ENCODE assay signal across 13 cellular contexts in the genomic region with DNA sequence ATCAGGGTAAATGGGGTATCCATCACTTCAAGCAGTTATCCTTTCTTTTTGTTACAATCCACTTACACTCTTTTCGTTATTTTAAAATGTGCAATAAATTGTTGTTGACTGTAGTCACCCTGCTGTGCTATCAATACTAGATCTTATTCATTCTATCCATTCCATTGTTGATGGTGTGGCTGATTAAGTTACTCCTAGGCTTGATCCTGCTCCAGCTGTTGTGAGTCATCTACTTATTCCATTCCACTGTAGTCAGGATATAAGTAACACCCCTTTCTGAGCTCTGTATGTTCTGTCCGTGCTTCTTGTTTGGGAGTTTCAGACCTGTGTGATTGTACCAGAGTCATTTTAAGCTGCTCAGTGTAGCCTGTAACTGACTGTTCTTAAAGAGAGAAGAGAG.
DNase-seq lines count a peak whose midpoint lies in the region; ATAC-seq and TF ChIP-seq lines count a peak whose summit lies in the region.
"Had no signal": no experiment of that assay in that cellular context is flagged by ENCODE, and none has a peak within 500 bp of the region (broad histone marks: within the 10 kb centered on the region; RNA-seq: fewer than 3 reads in every experiment).

No MANE protein-coding gene starts in this region.

- TF ChIP-seq CTCF in thyroid gland (IDR thresholded peaks at IDR 0.05) = no peak
- TF ChIP-seq CTCF in progenitor cell of endocrine pancreas (IDR thresholded peaks at IDR 0.05; ENCODE audit: unreplicated experiment) = no peak

- intact Hi-C loops in thyroid gland (cut with DNase I) = no loop called here

- no peak overlapping the region for H3K27ac ChIP-seq in thyroid gland
- H3K27ac ChIP-seq: 22Rv1 had no signal

- no peaks in the 10 kb centered on the region for H3K27me3 ChIP-seq in thyroid gland

- peaks cover 9% of the 10 kb centered on the region for H3K36me3 Mint-ChIP-seq in progenitor cell of endocrine pancreas (ENCODE audit: insufficient read depth)

- peak; percentile 4 for DNase-seq in NCI-H146 (lab: John Stamatoyannopoulos, UW)
- DNase-seq in NCI-H146 treated with DMSO at 0.1 percent for 48 hours (lab: John Stamatoyannopoulos, UW; ENCODE audit: unreplicated experiment) = no peak
- DNase-seq in fibroblast of the conjunctiva (ENCODE audit: low read depth) = peak; percentile 80
- DNase-seq in stromal cell of bone marrow (ENCODE audit: low read depth) = peak; percentile 83
- no peak for DNase-seq in mesenteric fat pad (ENCODE audit: low spot score)
- DNase-seq in thyroid gland = no peak
- no peak for DNase-seq in progenitor cell of endocrine pancreas (ENCODE audit: low spot score, unreplicated experiment)
- DNase-seq: hypothalamus; stimulated activated naive CD4-positive, alpha-beta T cell treated with Interleukin-2 at 50 U/mL for 16 hours had no signal

- no peaks in the 10 kb centered on the region for H3K9me3 Mint-ChIP-seq in progenitor cell of endocrine pancreas (ENCODE audit: low read depth)
- H3K9me3 Mint-ChIP-seq: activated T-helper 1 cell treated with anti-CD3 and anti-CD28 coated beads, Interleukin-12 subunit alpha, Interleukin-12 subunit beta, Interleukin-2, Interleukin-4 antibody, amounts not matched to agents 30 ng/mL and 10 ng/mL and 1 ng/mL, durations not matched to agents 14 hours and 24 hours and 36 hours; nephron had no signal

- no peaks in the 10 kb centered on the region for H3K4me1 Mint-ChIP-seq in progenitor cell of endocrine pancreas (ENCODE audit: low read depth)

- H3K4me3 Mint-ChIP-seq in progenitor cell of endocrine pancreas (ENCODE audit: low read depth) = no peak overlapping the region
- H3K4me3 Mint-ChIP-seq: activated T-helper 1 cell treated with anti-CD3 and anti-CD28 coated beads, Interleukin-12 subunit alpha, Interleukin-12 subunit beta, Interleukin-2, Interleukin-4 antibody, amounts not matched to agents 30 ng/mL and 10 ng/mL and 1 ng/mL, durations not matched to agents 14 hours and 24 hours and 36 hours; nephron had no signal

- peaks cover 0 to 7% of the 10 kb centered on the region in 2 donors for H3K36me3 ChIP-seq in thyroid gland

- H3K27ac Mint-ChIP-seq in progenitor cell of endocrine pancreas = no peak overlapping the region
- H3K27ac Mint-ChIP-seq: activated T-helper 1 cell treated with anti-CD3 and anti-CD28 coated beads, Interleukin-12 subunit alpha, Interleukin-12 subunit beta, Interleukin-2, Interleukin-4 antibody, amounts not matched to agents 30 ng/mL and 10 ng/mL and 1 ng/mL, durations not matched to agents 14 hours and 24 hours and 36 hours; nephron had no signal

- no peaks in the 10 kb centered on the region for H3K4me1 ChIP-seq in thyroid gland

- no peak overlapping the region for H3K4me3 ChIP-seq in thyroid gland (replicated peaks in 1 of 3)

- H3K27me3 Mint-ChIP-seq in progenitor cell of endocrine pancreas = no peaks in the 10 kb centered on the region

- H3K9me3 ChIP-seq in thyroid gland = no peaks in the 10 kb centered on the region

- 78 to 82% methylated on average over 2 of the region's 2 CpGs for WGBS in thyroid gland, 2 donors

- ATAC-seq in SK-N-SH treated with all-trans-retinoic acid at 6 μM for 48 hours = peak; percentile 99

- no peak for TF ChIP-seq POLR2A in thyroid gland (IDR thresholded peaks at IDR 0.05)

TF ChIP-seq in SK-N-SH treated with all-trans-retinoic acid at 6 μM for 48 hours, 23 proteins besides CTCF, POLR2A, EP300 and RAD21:
- no peak for TF ChIP-seq CSDC2 (CRISPR knock-in tag; IDR thresholded peaks at IDR 0.05)
- TF ChIP-seq RARB (CRISPR knock-in tag; IDR thresholded peaks at IDR 0.05) = no peak
- TF ChIP-seq, protein P1, sequence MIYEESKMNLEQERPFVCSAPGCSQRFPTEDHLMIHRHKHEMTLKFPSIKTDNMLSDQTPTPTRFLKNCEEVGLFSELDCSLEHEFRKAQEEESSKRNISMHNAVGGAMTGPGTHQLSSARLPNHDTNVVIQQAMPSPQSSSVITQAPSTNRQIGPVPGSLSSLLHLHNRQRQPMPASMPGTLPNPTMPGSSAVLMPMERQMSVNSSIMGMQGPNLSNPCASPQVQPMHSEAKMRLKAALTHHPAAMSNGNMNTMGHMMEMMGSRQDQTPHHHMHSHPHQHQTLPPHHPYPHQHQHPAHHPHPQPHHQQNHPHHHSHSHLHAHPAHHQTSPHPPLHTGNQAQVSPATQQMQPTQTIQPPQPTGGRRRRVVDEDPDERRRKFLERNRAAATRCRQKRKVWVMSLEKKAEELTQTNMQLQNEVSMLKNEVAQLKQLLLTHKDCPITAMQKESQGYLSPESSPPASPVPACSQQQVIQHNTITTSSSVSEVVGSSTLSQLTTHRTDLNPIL (CRISPR knock-in tag; IDR thresholded peaks at IDR 0.05; ENCODE audit: low read depth) = no peak
- TF ChIP-seq GLIS3 (CRISPR knock-in tag; IDR thresholded peaks at IDR 0.05) = no peak
- TF ChIP-seq, protein P2, sequence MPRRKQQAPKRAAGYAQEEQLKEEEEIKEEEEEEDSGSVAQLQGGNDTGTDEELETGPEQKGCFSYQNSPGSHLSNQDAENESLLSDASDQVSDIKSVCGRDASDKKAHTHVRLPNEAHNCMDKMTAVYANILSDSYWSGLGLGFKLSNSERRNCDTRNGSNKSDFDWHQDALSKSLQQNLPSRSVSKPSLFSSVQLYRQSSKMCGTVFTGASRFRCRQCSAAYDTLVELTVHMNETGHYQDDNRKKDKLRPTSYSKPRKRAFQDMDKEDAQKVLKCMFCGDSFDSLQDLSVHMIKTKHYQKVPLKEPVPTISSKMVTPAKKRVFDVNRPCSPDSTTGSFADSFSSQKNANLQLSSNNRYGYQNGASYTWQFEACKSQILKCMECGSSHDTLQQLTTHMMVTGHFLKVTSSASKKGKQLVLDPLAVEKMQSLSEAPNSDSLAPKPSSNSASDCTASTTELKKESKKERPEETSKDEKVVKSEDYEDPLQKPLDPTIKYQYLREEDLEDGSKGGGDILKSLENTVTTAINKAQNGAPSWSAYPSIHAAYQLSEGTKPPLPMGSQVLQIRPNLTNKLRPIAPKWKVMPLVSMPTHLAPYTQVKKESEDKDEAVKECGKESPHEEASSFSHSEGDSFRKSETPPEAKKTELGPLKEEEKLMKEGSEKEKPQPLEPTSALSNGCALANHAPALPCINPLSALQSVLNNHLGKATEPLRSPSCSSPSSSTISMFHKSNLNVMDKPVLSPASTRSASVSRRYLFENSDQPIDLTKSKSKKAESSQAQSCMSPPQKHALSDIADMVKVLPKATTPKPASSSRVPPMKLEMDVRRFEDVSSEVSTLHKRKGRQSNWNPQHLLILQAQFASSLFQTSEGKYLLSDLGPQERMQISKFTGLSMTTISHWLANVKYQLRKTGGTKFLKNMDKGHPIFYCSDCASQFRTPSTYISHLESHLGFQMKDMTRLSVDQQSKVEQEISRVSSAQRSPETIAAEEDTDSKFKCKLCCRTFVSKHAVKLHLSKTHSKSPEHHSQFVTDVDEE (CRISPR knock-in tag; IDR thresholded peaks at IDR 0.05) = no peak
- no peak for TF ChIP-seq ESRRG (CRISPR knock-in tag; IDR thresholded peaks at IDR 0.05)
- TF ChIP-seq ISL1 (CRISPR knock-in tag; IDR thresholded peaks at IDR 0.05) = no peak
- TF ChIP-seq BACH2 (CRISPR knock-in tag; IDR thresholded peaks at IDR 0.05; ENCODE audit: borderline replicate concordance) = no peak
- TF ChIP-seq ZNF565 (CRISPR knock-in tag; conservative IDR thresholded peaks at IDR 0.05; ENCODE audit: low read depth) = no peak
- TF ChIP-seq ZFP30 (CRISPR knock-in tag; IDR thresholded peaks at IDR 0.05) = no peak

Comparison
In these comparisons a context has a peak if more than half of its experiments do, and no peak if none do; other contexts are left out.
1. DNase-seq: peak in NCI-H146 (single experiment), fibroblast of the conjunctiva (single experiment) and stromal cell of bone marrow (single experiment); none in NCI-H146 treated with DMSO at 0.1 percent for 48 hours (single experiment), mesenteric fat pad (single experiment), thyroid gland (0 of 2) and progenitor cell of endocrine pancreas (single experiment).